Comparison of ENCODE assay signal across 9 cellular contexts in genomic region chr1:186078245-186078644, GRCh38.
DNase-seq lines count a peak whose midpoint lies in the region; ATAC-seq and TF ChIP-seq lines count a peak whose summit lies in the region.
"Had no signal": no experiment of that assay in that cellular context is flagged by ENCODE, and none has a peak within 500 bp of the region (broad histone marks: within the 10 kb centered on the region; RNA-seq: fewer than 3 reads in every experiment).

No MANE protein-coding gene starts in this region.

- H3K9me3 ChIP-seq in endodermal cell (ENCODE audit: control insufficient read depth, low read length), result no peaks in the 10 kb centered on the region

- H3K4me3 Mint-ChIP-seq in memory B cell (no peak overlapping the region), endodermal cell (no peak overlapping the region)
- H3K4me3 Mint-ChIP-seq: activated naive CD4-positive, alpha-beta T cell treated with anti-CD3 and anti-CD28 coated beads for 36 hours had no signal

- no peak for TF ChIP-seq CTCF in endodermal cell (conservative IDR thresholded peaks at IDR 0.05)

- no peak overlapping the region for H3K9ac ChIP-seq in endodermal cell (ENCODE audit: extremely low read depth, low read length, poor library complexity, severe bottlenecking)
- H3K9ac ChIP-seq: parathyroid adenoma had no signal

- H3K4me3 ChIP-seq in endodermal cell (ENCODE audit: low read length), result no peak overlapping the region

- H3K9me3 Mint-ChIP-seq in memory B cell (no peaks in the 10 kb centered on the region), endodermal cell (no peaks in the 10 kb centered on the region)
- H3K9me3 Mint-ChIP-seq: activated naive CD4-positive, alpha-beta T cell treated with anti-CD3 and anti-CD28 coated beads for 36 hours had no signal

- H3K27me3 ChIP-seq in endodermal cell (ENCODE audit: control insufficient read depth, insufficient read depth, low read length, poor library complexity, severe bottlenecking), result no peaks in the 10 kb centered on the region

- peak; percentile 99 for ATAC-seq in GM19023 (IDR thresholded peaks at IDR 0.05; ENCODE audit: unreplicated experiment)
- ATAC-seq in GM21723 (IDR thresholded peaks at IDR 0.05; ENCODE audit: unreplicated experiment), result peak; percentile 99
- peak; percentile 97 for ATAC-seq in HG03196 (IDR thresholded peaks at IDR 0.05; ENCODE audit: unreplicated experiment)
- ATAC-seq in memory B cell (ENCODE audit: low read depth), result peak; percentile 26

- H3K4me1 Mint-ChIP-seq in memory B cell (peaks cover 27% of the 10 kb centered on the region), endodermal cell (no peaks in the 10 kb centered on the region)

- no peaks in the 10 kb centered on the region for H3K4me1 ChIP-seq in endodermal cell (ENCODE audit: control insufficient read depth, insufficient read depth, low read length)
- H3K4me1 ChIP-seq: parathyroid adenoma had no signal

- no peaks in the 10 kb centered on the region for H3K36me3 ChIP-seq in endodermal cell (ENCODE audit: control insufficient read depth, insufficient read depth, low read length)

- H3K27me3 Mint-ChIP-seq in memory B cell (no peaks in the 10 kb centered on the region), endodermal cell (ENCODE audit: insufficient read depth) (no peaks in the 10 kb centered on the region)

- DNase-seq in memory B cell (ENCODE audit: low spot score in 2 of 2) (no peak), endodermal cell (no peak), NCI-H69 (lab: John Stamatoyannopoulos, UW) (no peak)
- DNase-seq in stimulated activated CD4-positive, alpha-beta T cell treated with anti-CD3 and anti-CD28 coated beads, Interleukin-12 subunit alpha, Interleukin-12 subunit beta, amount 100 ng/mL, for 4 hours, result no peak
- DNase-seq: activated naive CD4-positive, alpha-beta T cell treated with anti-CD3 and anti-CD28 coated beads for 36 hours had no signal

- H3K27ac Mint-ChIP-seq in memory B cell (no peak overlapping the region), endodermal cell (no peak overlapping the region)
- H3K27ac Mint-ChIP-seq: activated naive CD4-positive, alpha-beta T cell treated with anti-CD3 and anti-CD28 coated beads for 36 hours had no signal

- H3K36me3 Mint-ChIP-seq in memory B cell, result no peaks in the 10 kb centered on the region
- no peaks in the 10 kb centered on the region for H3K36me3 Mint-ChIP-seq in endodermal cell (ENCODE audit: low read depth)

- WGBS in endodermal cell (ENCODE audit: insufficient coverage in 1 of 2, insufficient read length in 1 of 2), 2 experiments, result 87 to 100% methylated on average over 1 to 2 of the region's 2 CpGs

- H3K27ac ChIP-seq in endodermal cell (ENCODE audit: low read depth, low read length), result no peak overlapping the region
- H3K27ac ChIP-seq: parathyroid adenoma had no signal

Comparison
In these comparisons a context has a peak if more than half of its experiments do, and no peak if none do; other contexts are left out.
1. ATAC-seq: peak in every context shown above with its lines; median percentile 99 in GM19023; 99 in GM21723; 97 in HG03196; 26 in memory B cell.